16 cellular contexts compared by ENCODE assay signal in the genomic region with DNA sequence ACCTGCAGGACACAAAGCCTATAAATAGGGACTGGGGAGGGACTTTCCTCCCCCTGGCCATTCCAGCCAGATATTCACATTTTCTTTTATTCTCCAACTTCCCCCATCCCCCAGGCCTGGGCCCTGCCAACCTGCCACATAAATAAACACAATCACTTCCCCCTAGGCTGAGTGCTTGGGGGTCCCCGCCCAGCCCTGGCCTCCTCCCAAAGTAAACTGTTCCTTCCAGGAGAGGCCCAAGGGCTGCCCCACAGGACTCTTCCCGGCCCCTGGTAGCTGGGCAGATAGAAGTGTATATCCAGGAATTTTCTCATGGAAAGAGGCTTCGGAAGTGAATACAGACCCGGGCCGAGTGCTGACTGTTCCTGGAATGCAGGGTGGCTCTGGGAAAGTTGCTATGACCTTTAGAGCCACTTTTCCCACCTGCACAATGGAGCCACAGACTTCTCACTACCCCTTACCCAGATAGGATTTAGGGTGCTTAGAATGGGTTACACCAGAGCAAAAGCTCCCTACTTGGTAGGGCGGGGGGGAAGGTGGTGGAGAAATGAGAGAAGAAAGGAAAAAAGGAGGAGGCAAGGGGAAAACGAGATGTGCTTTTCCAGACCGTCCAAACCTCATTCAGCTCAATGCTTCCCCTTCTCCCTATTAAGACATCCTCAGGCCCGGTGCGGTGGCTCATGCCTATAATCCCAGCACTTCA. TPM values are rescaled to one million over a fixed set of nuclear protein-coding genes. Genes with fewer than 3 reads are reported as not detected.
DNase-seq lines count a peak whose midpoint lies in the region; ATAC-seq and TF ChIP-seq lines count a peak whose summit lies in the region.
"Had no signal": no experiment of that assay in that cellular context is flagged by ENCODE, and none has a peak within 500 bp of the region (broad histone marks: within the 10 kb centered on the region; RNA-seq: fewer than 3 reads in every experiment).

No MANE protein-coding gene starts in this region.

- no peaks in the 10 kb centered on the region for H3K27me3 ChIP-seq in heart right ventricle
- no peaks in the 10 kb centered on the region for H3K27me3 ChIP-seq in breast epithelium
- no peaks in the 10 kb centered on the region for H3K27me3 ChIP-seq in lower lobe of right lung (ENCODE audit: low read depth)
- H3K27me3 ChIP-seq: suprapubic skin had no signal

- peaks cover 0 to 96% (median 68%) of the 10 kb centered on the region in 9 donors for H3K36me3 ChIP-seq in heart right ventricle
- no peaks in the 10 kb centered on the region for H3K36me3 ChIP-seq in breast epithelium
- peaks cover 89% of the 10 kb centered on the region for H3K36me3 ChIP-seq in lower lobe of right lung

- intact Hi-C loops in heart right ventricle (cut with DNase I) (loop anchor here in 2 of 10 donors (10.0 kb wide), 1 partner anchor 141 kb away; no protein-coding TSS in a partner anchor), Right ventricle myocardium inferior (cut with DNase I) (no loop called here), breast epithelium (cut with DNase I; ENCODE audit: low total_unique reads) (no loop called here), lower lobe of right lung (cut with DNase I) (no loop called here)

- no peak overlapping the region for H3K27ac Mint-ChIP-seq in stimulated activated memory B cell treated with anti-CD40 and anti-IgM and Interleukin-4, amounts not matched to agents 10 μg/mL and 1 μg/mL and 100 μg/mL, for 72 hours

- H3K4me1 ChIP-seq in heart right ventricle = peaks cover 8 to 57% (median 23%) of the 10 kb centered on the region in 9 donors
- peaks cover 19 to 54% of the 10 kb centered on the region in 2 donors for H3K4me1 ChIP-seq in breast epithelium
- peaks cover 73% of the 10 kb centered on the region for H3K4me1 ChIP-seq in lower lobe of right lung

- DNase-seq in heart right ventricle (peak; percentile 43 to 61), Right ventricle myocardium inferior (ENCODE audit: missing footprints) (no peak), breast epithelium (ENCODE audit: low spot score in 2 of 2) (no peak), lower lobe of right lung (peak; percentile 86), DMS 273 (lab: John Stamatoyannopoulos, UW; ENCODE audit: unreplicated experiment) (no peak)
- DNase-seq: activated CD4-positive, alpha-beta T cell treated with anti-CD3 and anti-CD28 coated beads for 48 hours; cerebellar nuclear complex; foreskin melanocyte; GDM1; NCI-H1105 treated with DMSO at 0.1 percent for 48 hours; NCI-H774 had no signal

- no peak for TF ChIP-seq POLR2A in breast epithelium (IDR thresholded peaks at IDR 0.05)

- no peak overlapping the region for H3K4me3 Mint-ChIP-seq in stimulated activated memory B cell treated with anti-CD40 and anti-IgM and Interleukin-4, amounts not matched to agents 10 μg/mL and 1 μg/mL and 100 μg/mL, for 72 hours

- TF ChIP-seq CTCF in heart right ventricle (IDR thresholded peaks at IDR 0.05) (no peak), breast epithelium (IDR thresholded peaks at IDR 0.05) (no peak), lower lobe of right lung (IDR thresholded peaks at IDR 0.05) (no peak)

- no peaks in the 10 kb centered on the region for H3K27me3 Mint-ChIP-seq in stimulated activated memory B cell treated with anti-CD40 and anti-IgM and Interleukin-4, amounts not matched to agents 10 μg/mL and 1 μg/mL and 100 μg/mL, for 72 hours

- no peak overlapping the region for H3K4me3 ChIP-seq in heart right ventricle
- no peak overlapping the region for H3K4me3 ChIP-seq in breast epithelium
- H3K4me3 ChIP-seq in lower lobe of right lung = no peak overlapping the region
- H3K4me3 ChIP-seq: suprapubic skin had no signal

- ATAC-seq in heart right ventricle = peak in 7 of 8 donors; percentile 25 to 65 (median 43)
- no peak for ATAC-seq in Right ventricle myocardium inferior
- peak; percentile 66 to 75 for ATAC-seq in lower lobe of right lung
- no peak for ATAC-seq in stimulated activated memory B cell treated with anti-CD40 and anti-IgM and Interleukin-4, amounts not matched to agents 10 μg/mL and 1 μg/mL and 100 μg/mL, for 72 hours
- ATAC-seq in HG02973 (IDR thresholded peaks at IDR 0.05; ENCODE audit: unreplicated experiment) = no peak
- ATAC-seq in HG03520 (IDR thresholded peaks at IDR 0.05; ENCODE audit: unreplicated experiment) = no peak

- no peaks in the 10 kb centered on the region for H3K9me3 ChIP-seq in heart right ventricle
- no peaks in the 10 kb centered on the region for H3K9me3 ChIP-seq in breast epithelium
- no peaks in the 10 kb centered on the region for H3K9me3 ChIP-seq in lower lobe of right lung
- H3K9me3 ChIP-seq: suprapubic skin had no signal

- H3K36me3 Mint-ChIP-seq in stimulated activated memory B cell treated with anti-CD40 and anti-IgM and Interleukin-4, amounts not matched to agents 10 μg/mL and 1 μg/mL and 100 μg/mL, for 72 hours = peaks cover 65% of the 10 kb centered on the region

- H3K9me3 Mint-ChIP-seq in stimulated activated memory B cell treated with anti-CD40 and anti-IgM and Interleukin-4, amounts not matched to agents 10 μg/mL and 1 μg/mL and 100 μg/mL, for 72 hours = no peaks in the 10 kb centered on the region

- H3K4me1 Mint-ChIP-seq in stimulated activated memory B cell treated with anti-CD40 and anti-IgM and Interleukin-4, amounts not matched to agents 10 μg/mL and 1 μg/mL and 100 μg/mL, for 72 hours = peaks cover 11% of the 10 kb centered on the region

- peak overlapping the region in 3 of 10 donors; percentile 19 to 50 (median 43) for H3K27ac ChIP-seq in heart right ventricle
- peak overlapping the region; percentile 33 to 40 for H3K27ac ChIP-seq in breast epithelium
- H3K27ac ChIP-seq in lower lobe of right lung = peak overlapping the region; percentile 58
- H3K27ac ChIP-seq: suprapubic skin had no signal

- 66 to 68% methylated on average over 10 of the region's 10 CpGs for WGBS in heart right ventricle, 2 donors

RNA-seq across cellular contexts. Expression of a gene that starts 8.5 kb away (rescaled TPM):
- total RNA-seq in heart right ventricle (1 to 10 TPM in 2 of 10 donors, under 1 TPM in 1, not detected in 7; 0.81 to 4.2 (median 1.6) TPM), Right ventricle myocardium inferior (not detected), breast epithelium (10 to 100 TPM in 1 of 3 donors, under 1 TPM in 1, not detected in 1; 0.32 to 13.0 TPM), lower lobe of right lung (1.9 TPM)
- polyA plus RNA-seq in heart right ventricle = under 1 TPM; 0.29 to 0.32 TPM
- total RNA-seq: liver had no signal
- polyA plus RNA-seq: liver had no signal

RNA-seq across cellular contexts. Expression of a gene that starts 30.5 kb away (rescaled TPM):
- total RNA-seq in heart right ventricle (10 to 100 TPM; 46.7 to 63.2 (median 58.4) TPM), Right ventricle myocardium inferior (53.9 TPM), breast epithelium (10 to 100 TPM; 50.7 to 74.7 (median 59.7) TPM), lower lobe of right lung (59.6 TPM)
- polyA plus RNA-seq in heart right ventricle = 10 to 100 TPM; 47.2 to 75.6 TPM

RNA-seq across cellular contexts. Expression of a gene that starts 39.0 kb away (rescaled TPM):
- total RNA-seq in heart right ventricle = 100 to 1,000 TPM in 1 of 10 donors, 10 to 100 TPM in 9; 59.8 to 102 (median 69.7) TPM
- 10 to 100 TPM; 29.8 to 44.2 TPM for polyA plus RNA-seq in heart right ventricle
- total RNA-seq in Right ventricle myocardium inferior = 88.3 TPM
- 10 to 100 TPM; 41.6 to 61.0 (median 48.1) TPM for total RNA-seq in breast epithelium
- 50.1 TPM for total RNA-seq in lower lobe of right lung

RNA-seq across cellular contexts. Expression of a gene that starts 43.1 kb away (rescaled TPM):
- 100 to 1,000 TPM in 1 of 10 donors, 10 to 100 TPM in 9; 76.5 to 113 (median 81.8) TPM for total RNA-seq in heart right ventricle
- polyA plus RNA-seq in heart right ventricle = 100 to 1,000 TPM in 1 of 2 donors, 10 to 100 TPM in 1; 46.7 to 109 TPM
- total RNA-seq in Right ventricle myocardium inferior = 86.9 TPM
- total RNA-seq in breast epithelium = 10 to 100 TPM; 79.4 to 83.0 (median 81.0) TPM
- total RNA-seq in lower lobe of right lung = 79.3 TPM

Comparison
In these comparisons a context has a peak if more than half of its experiments do, and no peak if none do; other contexts are left out.
1. ATAC-seq: peak in heart right ventricle (7 of 8) and lower lobe of right lung (2 of 2); none in Right ventricle myocardium inferior (single experiment), stimulated activated memory B cell treated with anti-CD40 and anti-IgM and Interleukin-4, amounts not matched to agents 10 μg/mL and 1 μg/mL and 100 μg/mL, for 72 hours (single experiment), HG02973 (single experiment) and HG03520 (single experiment).
2. DNase-seq: peak in heart right ventricle (2 of 2) and lower lobe of right lung (single experiment); none in Right ventricle myocardium inferior (single experiment), breast epithelium (0 of 2) and DMS 273 (single experiment).